18 cellular contexts compared by ENCODE assay signal in genomic region chr11:87600938-87601337, GRCh38.
"Had no signal": no experiment of that assay in that cellular context is flagged by ENCODE, and none has a peak within 500 bp of the region (broad histone marks: within the 10 kb centered on the region; RNA-seq: fewer than 3 reads in every experiment).

No MANE protein-coding gene starts in this region.

- H3K27ac Mint-ChIP-seq: natural killer cell, progenitor cell of endocrine pancreas had no signal

- ATAC-seq: heart left ventricle, left colon, mucosa of descending colon, natural killer cell, right lobe of liver had no signal

- H3K4me1 Mint-ChIP-seq: natural killer cell had no signal

- H3K36me3 Mint-ChIP-seq: natural killer cell had no signal

- DNase-seq: cortex of kidney; dorsolateral prefrontal cortex; effector CD8-positive, alpha-beta T cell; heart left ventricle; hippocampal formation; left colon; mesendoderm; mucosa of descending colon; natural killer cell; occipital lobe; pancreas; right lobe of liver; stimulated activated CD4-positive, alpha-beta T cell treated with anti-CD3 and anti-CD28 coated beads, Interleukin-2, amount 100 ng/mL, for 24 hours; stimulated activated naive CD4-positive, alpha-beta T cell; stomach; substantia nigra; transverse colon had no signal

- H3K4me3 Mint-ChIP-seq: natural killer cell had no signal

- H3K27me3 Mint-ChIP-seq: progenitor cell of endocrine pancreas had no signal
